In the genomic region with DNA sequence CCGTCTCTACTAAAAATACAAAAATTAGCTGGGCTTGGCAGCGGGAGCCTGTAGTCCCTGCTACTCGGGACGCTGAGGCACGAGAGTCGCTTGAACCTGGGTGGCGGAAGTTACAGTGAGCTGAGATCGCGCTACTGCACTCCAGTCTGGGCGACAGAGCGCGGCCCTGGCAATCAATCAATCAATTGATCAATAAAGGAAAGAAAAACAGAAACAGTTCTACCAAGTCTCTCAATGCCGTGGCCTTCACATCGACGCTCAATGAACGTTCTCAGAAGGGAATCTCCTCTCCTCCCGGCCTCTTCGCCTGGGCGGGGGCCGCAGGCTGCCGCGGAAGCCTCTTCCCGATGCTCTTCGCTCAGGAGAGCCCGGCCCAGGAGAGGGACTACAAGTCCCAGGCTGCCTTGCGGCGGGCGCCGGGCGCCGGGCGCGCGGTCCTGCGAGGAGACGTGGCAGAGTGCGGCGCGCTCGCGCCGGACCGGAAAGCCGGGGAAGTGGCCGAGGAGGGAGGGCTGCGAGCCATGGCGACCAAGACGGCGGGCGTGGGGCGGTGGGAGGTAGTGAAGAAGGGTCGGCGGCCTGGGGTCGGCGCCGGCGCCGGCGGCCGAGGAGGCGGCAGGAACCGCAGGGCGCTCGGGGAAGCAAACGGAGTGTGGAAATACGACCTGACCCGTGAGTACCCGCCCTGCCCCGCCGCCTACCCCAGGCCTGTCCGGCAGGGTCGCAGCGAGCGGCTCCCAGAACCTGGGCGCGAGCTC, we compare ENCODE assay signal across 8 cellular contexts. TPM values are rescaled to one million over a fixed set of nuclear protein-coding genes. Genes with fewer than 3 reads are reported as not detected.
A peak's percentile ranks its signal among the peaks of the same experiment; 100 is the strongest.
DNase-seq lines count a peak whose midpoint lies in the region; ATAC-seq lines count a peak whose summit lies in the region.

A gene with protein sequence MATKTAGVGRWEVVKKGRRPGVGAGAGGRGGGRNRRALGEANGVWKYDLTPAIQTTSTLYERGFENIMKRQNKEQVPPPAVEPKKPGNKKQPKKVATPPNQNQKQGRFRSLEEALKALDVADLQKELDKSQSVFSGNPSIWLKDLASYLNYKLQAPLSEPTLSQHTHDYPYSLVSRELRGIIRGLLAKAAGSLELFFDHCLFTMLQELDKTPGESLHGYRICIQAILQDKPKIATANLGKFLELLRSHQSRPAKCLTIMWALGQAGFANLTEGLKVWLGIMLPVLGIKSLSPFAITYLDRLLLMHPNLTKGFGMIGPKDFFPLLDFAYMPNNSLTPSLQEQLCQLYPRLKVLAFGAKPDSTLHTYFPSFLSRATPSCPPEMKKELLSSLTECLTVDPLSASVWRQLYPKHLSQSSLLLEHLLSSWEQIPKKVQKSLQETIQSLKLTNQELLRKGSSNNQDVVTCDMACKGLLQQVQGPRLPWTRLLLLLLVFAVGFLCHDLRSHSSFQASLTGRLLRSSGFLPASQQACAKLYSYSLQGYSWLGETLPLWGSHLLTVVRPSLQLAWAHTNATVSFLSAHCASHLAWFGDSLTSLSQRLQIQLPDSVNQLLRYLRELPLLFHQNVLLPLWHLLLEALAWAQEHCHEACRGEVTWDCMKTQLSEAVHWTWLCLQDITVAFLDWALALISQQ (plus strand): TSS at position 471 of the 758 bp plus-strand sequence. CDS start 51 bp downstream, at position 522.

- peak within 1 kb of the TSS; percentile 94 to 98 (median 96) for H3K4me3 Mint-ChIP-seq in CD4-positive, alpha-beta memory T cell
- H3K4me3 Mint-ChIP-seq in memory B cell: peak within 1 kb of the TSS; percentile 95

- H3K36me3 ChIP-seq in CD4-positive, alpha-beta memory T cell (ENCODE audit: insufficient read depth, low read length): peaks cover 28% of the 10 kb centered on the region
- H3K36me3 ChIP-seq in effector memory CD4-positive, alpha-beta T cell (ENCODE audit: control insufficient read depth, insufficient read depth, low read length): peaks cover 22% of the 10 kb centered on the region

- ATAC-seq in GM19397 (IDR thresholded peaks at IDR 0.05; ENCODE audit: unreplicated experiment) (peak; percentile 91), HG03565 (IDR thresholded peaks at IDR 0.05; ENCODE audit: unreplicated experiment) (peak; percentile 82), memory B cell (ENCODE audit: low read depth) (peak; percentile 98)

- no peaks in the 10 kb centered on the region for H3K9me3 Mint-ChIP-seq in CD4-positive, alpha-beta memory T cell
- no peaks in the 10 kb centered on the region for H3K9me3 Mint-ChIP-seq in memory B cell

- no peaks in the 10 kb centered on the region for H3K27me3 ChIP-seq in CD4-positive, alpha-beta memory T cell (ENCODE audit: insufficient read depth, low read length)
- H3K27me3 ChIP-seq in effector memory CD4-positive, alpha-beta T cell (replicated peaks; ENCODE audit: control insufficient read depth, insufficient read depth, low read length, poor library complexity, severe bottlenecking): no peaks in the 10 kb centered on the region

- peak; percentile 65 to 80 (median 73) for DNase-seq in CD4-positive, alpha-beta memory T cell
- DNase-seq in NCI-H82 treated with DMSO at 0.1 percent for 48 hours (lab: John Stamatoyannopoulos, UW; ENCODE audit: unreplicated experiment) (peak; percentile 58), memory B cell (ENCODE audit: low spot score in 2 of 2) (peak; percentile 58 to 67)
- DNase-seq in activated CD8-positive, alpha-beta memory T cell treated with anti-CD3 and anti-CD28 coated beads for 1 hour (ENCODE audit: extremely low read depth in 1 of 2, low read depth in 1 of 2): peak; percentile 25 to 65
- peak; percentile 49 to 68 (median 63) for DNase-seq in effector memory CD4-positive, alpha-beta T cell
- DNase-seq in stimulated activated CD8-positive, alpha-beta memory T cell treated with anti-CD3 and anti-CD28 coated beads, Interleukin-12 subunit alpha, Interleukin-12 subunit beta, amount 100 ng/mL, for 24 hours (ENCODE audit: extremely low read depth): peak; percentile 60

- intact Hi-C loops in CD4-positive, alpha-beta memory T cell (cut with micrococcal nuclease): loop anchor here (1.0 to 5.0 kb wide), 4 partner anchors 18 to 60 kb away; partner anchors contain the start of genes MAPRE3 and OST4

- no peaks in the 10 kb centered on the region for H3K9me3 ChIP-seq in CD4-positive, alpha-beta memory T cell (ENCODE audit: control insufficient read depth in 1 of 2, low read length in 2 of 2)
- H3K9me3 ChIP-seq in effector memory CD4-positive, alpha-beta T cell (ENCODE audit: control insufficient read depth, low read length): no peaks in the 10 kb centered on the region

- peak within 1 kb of the TSS; percentile 77 for H3K27ac ChIP-seq in CD4-positive, alpha-beta memory T cell (ENCODE audit: low read depth, low read length)
- H3K27ac ChIP-seq in effector memory CD4-positive, alpha-beta T cell (ENCODE audit: insufficient read depth, low read length, poor library complexity, severe bottlenecking): peak within 1 kb of the TSS; percentile 78

- H3K36me3 Mint-ChIP-seq in CD4-positive, alpha-beta memory T cell: peaks cover 6 to 45% of the 10 kb centered on the region in 2 donors
- peaks cover 5% of the 10 kb centered on the region for H3K36me3 Mint-ChIP-seq in memory B cell

- peak within 1 kb of the TSS; percentile 94 to 95 for H3K4me3 ChIP-seq in CD4-positive, alpha-beta memory T cell (ENCODE audit: low read length in 2 of 2)
- H3K4me3 ChIP-seq in effector memory CD4-positive, alpha-beta T cell (ENCODE audit: insufficient read depth, low read depth, low read length, poor library complexity, severe bottlenecking): peak within 1 kb of the TSS; percentile 80

- POLR2A ChIA-PET in CD4-positive, alpha-beta memory T cell (lab: Charles Lee; ENCODE audit: partially characterized antibody): interaction anchor here (0.7 to 6.8 kb wide), 12 partner anchors 13 to 101 kb away, joined by 3 to 72 read pairs (median 4); partner anchors contain the start of genes AGBL5, KHK and OST4

- H3K4me1 ChIP-seq in CD4-positive, alpha-beta memory T cell (ENCODE audit: insufficient read depth, low read length): peaks cover 28% of the 10 kb centered on the region
- H3K4me1 ChIP-seq in effector memory CD4-positive, alpha-beta T cell (ENCODE audit: control insufficient read depth, insufficient read depth, low read length, poor library complexity, severe bottlenecking): peaks cover 14% of the 10 kb centered on the region

- no peaks in the 10 kb centered on the region for H3K27me3 Mint-ChIP-seq in CD4-positive, alpha-beta memory T cell
- H3K27me3 Mint-ChIP-seq in memory B cell: no peaks in the 10 kb centered on the region

- CTCF ChIA-PET in CD4-positive, alpha-beta memory T cell (lab: Charles Lee; ENCODE audit: partially characterized antibody): interaction anchor here (1.0 to 2.4 kb wide), 2 partner anchors 17 to 55 kb away, joined by 3 to 11 read pairs; no protein-coding TSS in a partner anchor

- H3K27ac Mint-ChIP-seq in CD4-positive, alpha-beta memory T cell: peak within 1 kb of the TSS; percentile 81 to 96 (median 95)
- H3K27ac Mint-ChIP-seq in memory B cell: peak within 1 kb of the TSS; percentile 93

- H3K4me1 Mint-ChIP-seq in CD4-positive, alpha-beta memory T cell: peaks cover 19 to 49% (median 36%) of the 10 kb centered on the region in 4 donors
- H3K4me1 Mint-ChIP-seq in memory B cell: peaks cover 21% of the 10 kb centered on the region

RNA-seq across cellular contexts. Expression of the gene that starts here (rescaled TPM):
- total RNA-seq in CD4-positive, alpha-beta memory T cell: 10 to 100 TPM; 97.3 to 99.8 TPM
- polyA plus RNA-seq in CD4-positive, alpha-beta memory T cell: 10 to 100 TPM; 25.6 to 34.5 TPM

Comparison
In these comparisons a context has a peak if more than half of its experiments do, and no peak if none do; other contexts are left out.
1. Peak in every context shown above with its lines: DNase-seq, ATAC-seq, H3K4me3 ChIP-seq and H3K27ac ChIP-seq.